ENCODE assay signal across 8 cellular contexts in the genomic region with DNA sequence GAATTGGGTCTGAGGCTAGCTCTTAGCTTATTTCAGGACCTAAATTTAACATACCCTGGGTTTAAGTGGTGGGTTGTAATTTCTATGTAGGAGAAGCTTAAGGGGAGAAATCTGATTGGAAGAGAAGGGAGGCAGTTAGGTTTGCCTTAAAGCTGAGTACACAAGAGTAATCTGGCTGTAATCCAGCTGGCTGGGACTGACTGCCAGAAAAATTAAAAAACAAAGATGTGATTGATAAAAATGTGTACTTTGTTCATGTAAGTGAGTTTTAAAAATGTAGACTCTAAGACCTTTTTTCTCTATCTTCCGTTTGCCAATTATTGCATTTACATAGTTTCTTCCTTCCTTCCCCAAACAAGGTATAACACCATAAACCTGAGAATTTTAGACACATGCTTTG. TPM values are rescaled to one million over a fixed set of nuclear protein-coding genes. Genes with fewer than 3 reads are reported as not detected.
DNase-seq lines count a peak whose midpoint lies in the region; ATAC-seq and TF ChIP-seq lines count a peak whose summit lies in the region.
"Had no signal": no experiment of that assay in that cellular context is flagged by ENCODE, and none has a peak within 500 bp of the region (broad histone marks: within the 10 kb centered on the region; RNA-seq: fewer than 3 reads in every experiment).

No MANE protein-coding gene starts in this region.

- ATAC-seq in Right ventricle myocardium superior (ENCODE audit: poor library complexity) (peak; percentile 23), upper lobe of right lung (no peak)

- intact Hi-C loops in Right ventricle myocardium superior (cut with DNase I) (no loop called here), cardiac septum (cut with DNase I) (no loop called here), upper lobe of right lung (cut with DNase I) (no loop called here)

- no peaks in the 10 kb centered on the region for H3K9me3 ChIP-seq in upper lobe of right lung
- H3K9me3 ChIP-seq: vagina had no signal

- H3K27me3 ChIP-seq in upper lobe of right lung: no peaks in the 10 kb centered on the region
- H3K27me3 ChIP-seq: vagina had no signal

- TF ChIP-seq CTCF in upper lobe of right lung (IDR thresholded peaks at IDR 0.05): no peak

- no peak for TF ChIP-seq POLR2A in erythroblast (IDR thresholded peaks at IDR 0.05; ENCODE audit: low read length)

- H3K4me3 ChIP-seq in upper lobe of right lung: peak overlapping the region; percentile 8
- H3K4me3 ChIP-seq: vagina had no signal

- H3K27ac ChIP-seq in upper lobe of right lung: peak overlapping the region; percentile 53

- no peaks in the 10 kb centered on the region for H3K36me3 ChIP-seq in upper lobe of right lung
- H3K36me3 ChIP-seq: vagina had no signal

- H3K4me1 ChIP-seq in upper lobe of right lung: peaks cover 19% of the 10 kb centered on the region

- DNase-seq in Right ventricle myocardium superior (no peak), cardiac septum (ENCODE audit: low spot score) (no peak), erythroblast (lab: John Stamatoyannopoulos, UW) (peak; percentile 27 to 50), upper lobe of right lung (no peak)
- DNase-seq in stimulated activated CD4-positive, alpha-beta T cell treated with anti-CD3 and anti-CD28 coated beads, Interleukin-4, amount 100 ng/mL, for 1 hour: no peak
- DNase-seq in activated CD4-positive, alpha-beta T cell treated with anti-CD3 and anti-CD28 coated beads for 1 hour: no peak
- DNase-seq: MM.1S had no signal

RNA-seq across cellular contexts. Expression of a gene that starts 17.4 kb away (rescaled TPM):
- total RNA-seq in Right ventricle myocardium superior (not detected), cardiac septum (not detected), upper lobe of right lung (not detected)
- total RNA-seq: vagina had no signal

RNA-seq across cellular contexts. Expression of a gene that starts 19.9 kb away (rescaled TPM):
- total RNA-seq in Right ventricle myocardium superior (24.2 TPM), cardiac septum (20.4 TPM), upper lobe of right lung (21.7 TPM)

RNA-seq across cellular contexts. Expression of a gene that starts 22.4 kb away (rescaled TPM):
- total RNA-seq in Right ventricle myocardium superior (28.5 TPM), cardiac septum (40.0 TPM), upper lobe of right lung (34.6 TPM)

RNA-seq across cellular contexts. Expression of a gene that starts 22.5 kb away (rescaled TPM):
- total RNA-seq in Right ventricle myocardium superior (74.6 TPM), cardiac septum (98.6 TPM), upper lobe of right lung (99.1 TPM)

RNA-seq across cellular contexts. Expression of a gene that starts 39.1 kb away (rescaled TPM):
- total RNA-seq in Right ventricle myocardium superior: 20.3 TPM
- total RNA-seq in cardiac septum: 25.0 TPM
- total RNA-seq in upper lobe of right lung: 34.9 TPM

Comparison
In these comparisons a context has a peak if more than half of its experiments do, and no peak if none do; other contexts are left out.
1. DNase-seq: peak in erythroblast (2 of 2); none in Right ventricle myocardium superior (single experiment), cardiac septum (single experiment), upper lobe of right lung (single experiment), stimulated activated CD4-positive, alpha-beta T cell treated with anti-CD3 and anti-CD28 coated beads, Interleukin-4, amount 100 ng/mL, for 1 hour (single experiment) and activated CD4-positive, alpha-beta T cell treated with anti-CD3 and anti-CD28 coated beads for 1 hour (single experiment).